1 cellular context compared by ENCODE assay signal in genomic region chr11:44608654-44609027, GRCh38.
TF ChIP-seq lines count a peak whose summit lies in the region.

No MANE protein-coding gene starts in this region.

TF ChIP-seq in IMR-90, 13 proteins besides CTCF, POLR2A, EP300 and RAD21 (continued from another document):
- TF ChIP-seq USF2 (IDR thresholded peaks at IDR 0.05; ENCODE audit: low read depth, low read length): no peak
- no peak for TF ChIP-seq NFE2L2 (IDR thresholded peaks at IDR 0.05; ENCODE audit: low read depth, low read length)
- no peak for TF ChIP-seq SMC3 (IDR thresholded peaks at IDR 0.05; ENCODE audit: low read depth, low read length)
- no peak for TF ChIP-seq BHLHE40 (IDR thresholded peaks at IDR 0.05; ENCODE audit: low read depth, low read length)
- no peak for TF ChIP-seq MAFK (IDR thresholded peaks at IDR 0.05; ENCODE audit: low read depth, low read length)
- no peak for TF ChIP-seq MXI1 (IDR thresholded peaks at IDR 0.05; ENCODE audit: borderline replicate concordance, low read depth, low read length)
- no peak for TF ChIP-seq MAZ (IDR thresholded peaks at IDR 0.05; ENCODE audit: borderline replicate concordance, low read depth, low read length)
- TF ChIP-seq RFX5 (IDR thresholded peaks at IDR 0.05; ENCODE audit: low read depth, low read length): no peak
- no peak for TF ChIP-seq CEBPB (IDR thresholded peaks at IDR 0.05; ENCODE audit: low read depth, low read length)
- no peak for TF ChIP-seq ELK1 (IDR thresholded peaks at IDR 0.05; ENCODE audit: borderline replicate concordance, low read depth, low read length)
